9 cellular contexts compared by ENCODE assay signal in genomic region chr12:122399254-122399591, GRCh38. TPM values are rescaled to one million over a fixed set of nuclear protein-coding genes. Genes with fewer than 3 reads are reported as not detected.
A peak's percentile ranks its signal among the peaks of the same experiment; 100 is the strongest.
DNase-seq lines count a peak whose midpoint lies in the region; ATAC-seq and TF ChIP-seq lines count a peak whose summit lies in the region.
"Had no signal": no experiment of that assay in that cellular context is flagged by ENCODE, and none has a peak within 500 bp of the region (broad histone marks: within the 10 kb centered on the region; RNA-seq: fewer than 3 reads in every experiment).

No MANE protein-coding gene starts in this region.

- POLR2A ChIA-PET in HEK293 (lab: Yijun Ruan, JAX), result interaction anchor here (0.8 to 2.5 kb wide), 12 partner anchors 17 to 966 kb away, joined by 3 to 31 read pairs (median 6); partner anchors contain the start of genes DIABLO, KNTC1, RSRC2 and ZCCHC8

- H3K9me3 ChIP-seq in HEK293 (ENCODE audit: control insufficient read depth, insufficient read depth, low read depth, low read length) (no peaks in the 10 kb centered on the region), skeletal muscle tissue (ENCODE audit: control insufficient read depth in 3 of 3, low read length in 3 of 3) (no peaks in the 10 kb centered on the region)

- peak; percentile 16 to 17 for ATAC-seq in left cardiac atrium
- no peak for ATAC-seq in HG03521 (IDR thresholded peaks at IDR 0.05; ENCODE audit: unreplicated experiment)

- H3K27me3 ChIP-seq in skeletal muscle tissue (ENCODE audit: control insufficient read depth in 3 of 3, insufficient read depth in 3 of 3, low read length in 3 of 3), result no peaks in the 10 kb centered on the region

- H3K4me1 ChIP-seq in HEK293 (ENCODE audit: control insufficient read depth, insufficient read depth, low read length) (peaks cover 3% of the 10 kb centered on the region; the same call in 1 of the 2 replicates), skeletal muscle tissue (ENCODE audit: control insufficient read depth in 3 of 3, insufficient read depth in 3 of 3, low read length in 3 of 3) (peaks cover 33 to 38% (median 35%) of the 10 kb centered on the region in 3 donors)

- H3K4me3 ChIP-seq in HEK293 (ENCODE audit: low read depth, low read length) (no peak overlapping the region), WI38 (ENCODE audit: low read depth, low read length) (peak overlapping the region; percentile 42), skeletal muscle tissue (ENCODE audit: low read length in 3 of 3) (peak overlapping the region; percentile 59 to 80 (median 75))

- intact Hi-C loops in left cardiac atrium (cut with DNase I), result loop anchor here in 1 of 2 donors (1.0 kb wide), 1 partner anchor 72 kb away; no protein-coding TSS in a partner anchor

- H3K9ac ChIP-seq in skeletal muscle tissue (ENCODE audit: low read depth in 1 of 3, low read length in 3 of 3), result peak overlapping the region; percentile 83 to 88 (median 84)

- DNase-seq in left cardiac atrium (no peak), HK-2 (ENCODE audit: unreplicated experiment) (no peak), SHP77 (lab: John Stamatoyannopoulos, UW) (no peak), ureter (ENCODE audit: low spot score) (no peak)
- DNase-seq: stimulated activated naive B cell treated with anti-CD40 and anti-IgM and Interleukin-4, amounts not matched to agents 10 μg/mL and 1 μg/mL and 100 μg/mL, for 72 hours had no signal

- H3K36me3 ChIP-seq in HEK293 (ENCODE audit: control insufficient read depth in 2 of 2, insufficient read depth in 1 of 2, low read length in 2 of 2) (no peaks in the 10 kb centered on the region; a peak in 1 of 3 replicates), skeletal muscle tissue (ENCODE audit: control insufficient read depth in 3 of 3, insufficient read depth in 3 of 3, low read length in 3 of 3) (peaks cover 0 to 6% (median 2%) of the 10 kb centered on the region in 3 donors)

- CTCF ChIA-PET in HEK293 (lab: Yijun Ruan, JAX), result interaction anchor here (0.6 to 8.8 kb wide), 28 partner anchors 11 to 984 kb away, joined by 3 to 156 read pairs (median 4); partner anchors contain the start of genes DENR and ZCCHC8

- TF ChIP-seq CTCF in HEK293 (tag by site-specific recombination; IDR thresholded peaks at IDR 0.05) (no peak), WI38 (IDR thresholded peaks at IDR 0.05; ENCODE audit: low read depth, low read length) (no peak)

- H3K27ac ChIP-seq in HEK293 (ENCODE audit: extremely low read depth, low read depth, low read length) (peak overlapping the region; percentile 71; the same call in 1 of the 2 replicates), skeletal muscle tissue (ENCODE audit: low read depth, low read length) (peak overlapping the region; percentile 99)

TF ChIP-seq in HEK293, 187 proteins besides CTCF, POLR2A, EP300 and RAD21:
- TF ChIP-seq ZNF302 (tag by site-specific recombination; IDR thresholded peaks at IDR 0.05; ENCODE audit: low read depth) (no peak), PRDM1 (tag by site-specific recombination; IDR thresholded peaks at IDR 0.05) (peak; percentile 89), ZNF530 (tag by site-specific recombination; IDR thresholded peaks at IDR 0.05; ENCODE audit: low read depth) (no peak), ZNF48 (tag by site-specific recombination; IDR thresholded peaks at IDR 0.05) (no peak), ZNF629 (tag by site-specific recombination; IDR thresholded peaks at IDR 0.05) (no peak)
- TF ChIP-seq, protein P1, sequence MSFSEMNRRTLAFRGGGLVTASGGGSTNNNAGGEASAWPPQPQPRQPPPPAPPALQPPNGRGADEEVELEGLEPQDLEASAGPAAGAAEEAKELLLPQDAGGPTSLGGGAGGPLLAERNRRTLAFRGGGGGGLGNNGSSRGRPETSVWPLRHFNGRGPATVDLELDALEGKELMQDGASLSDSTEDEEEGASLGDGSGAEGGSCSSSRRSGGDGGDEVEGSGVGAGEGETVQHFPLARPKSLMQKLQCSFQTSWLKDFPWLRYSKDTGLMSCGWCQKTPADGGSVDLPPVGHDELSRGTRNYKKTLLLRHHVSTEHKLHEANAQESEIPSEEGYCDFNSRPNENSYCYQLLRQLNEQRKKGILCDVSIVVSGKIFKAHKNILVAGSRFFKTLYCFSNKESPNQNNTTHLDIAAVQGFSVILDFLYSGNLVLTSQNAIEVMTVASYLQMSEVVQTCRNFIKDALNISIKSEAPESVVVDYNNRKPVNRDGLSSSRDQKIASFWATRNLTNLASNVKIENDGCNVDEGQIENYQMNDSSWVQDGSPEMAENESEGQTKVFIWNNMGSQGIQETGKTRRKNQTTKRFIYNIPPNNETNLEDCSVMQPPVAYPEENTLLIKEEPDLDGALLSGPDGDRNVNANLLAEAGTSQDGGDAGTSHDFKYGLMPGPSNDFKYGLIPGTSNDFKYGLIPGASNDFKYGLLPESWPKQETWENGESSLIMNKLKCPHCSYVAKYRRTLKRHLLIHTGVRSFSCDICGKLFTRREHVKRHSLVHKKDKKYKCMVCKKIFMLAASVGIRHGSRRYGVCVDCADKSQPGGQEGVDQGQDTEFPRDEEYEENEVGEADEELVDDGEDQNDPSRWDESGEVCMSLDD (tag by site-specific recombination; IDR thresholded peaks at IDR 0.05), result 0 out of 2 replicates have a peak, but pooled peaks have one; percentile 8

RNA-seq across cellular contexts. Expression of gene CLIP1, which starts 23.2 kb away (rescaled TPM):
- total RNA-seq in left cardiac atrium, result 100 to 1,000 TPM; 101 to 124 TPM
- 21.9 TPM for total RNA-seq in skeletal muscle tissue
- 110 TPM for total RNA-seq in ureter
